ENCODE assay signal across 14 cellular contexts in genomic region chr4:56209767-56210166, GRCh38.
DNase-seq lines count a peak whose midpoint lies in the region; TF ChIP-seq lines count a peak whose summit lies in the region.
"Had no signal": no experiment of that assay in that cellular context is flagged by ENCODE, and none has a peak within 500 bp of the region (broad histone marks: within the 10 kb centered on the region; RNA-seq: fewer than 3 reads in every experiment).

No MANE protein-coding gene starts in this region.

- intact Hi-C loops in esophagus muscularis mucosa (cut with DNase I) (no loop called here), ovary (cut with DNase I) (no loop called here)

- no CpG with 5 or more reads among the region's 3 CpGs for WGBS in H9 (ENCODE audit: extremely low coverage, insufficient read length, low lambda C conversion rate)
- WGBS in esophagus muscularis mucosa = 80% methylated on average over 3 of the region's 3 CpGs
- WGBS in ovary, 3 donors = 87 to 91% (median 89%) methylated on average over 3 of the region's 3 CpGs

- no peak overlapping the region for H3K4me3 Mint-ChIP-seq in H9
- H3K4me3 Mint-ChIP-seq in nephron progenitor cell = no peak overlapping the region
- H3K4me3 Mint-ChIP-seq in chondrocyte (ENCODE audit: unreplicated experiment) = no peak overlapping the region
- H3K4me3 Mint-ChIP-seq: CD14-positive monocyte; CD4-positive, alpha-beta memory T cell had no signal

- TF ChIP-seq EP300 in esophagus muscularis mucosa (IDR thresholded peaks at IDR 0.05) (no peak), ovary (IDR thresholded peaks at IDR 0.05) (no peak)

- peaks cover 14 to 15% of the 10 kb centered on the region in 2 experiments for H3K4me1 Mint-ChIP-seq in H9
- H3K4me1 Mint-ChIP-seq in nephron progenitor cell = no peaks in the 10 kb centered on the region
- no peaks in the 10 kb centered on the region for H3K4me1 Mint-ChIP-seq in chondrocyte (ENCODE audit: low read depth)
- H3K4me1 Mint-ChIP-seq: CD14-positive monocyte; CD4-positive, alpha-beta memory T cell had no signal

- TF ChIP-seq CTCF in H9 (conservative IDR thresholded peaks at IDR 0.05) (no peak), esophagus muscularis mucosa (IDR thresholded peaks at IDR 0.05) (no peak), nephron progenitor cell (IDR thresholded peaks at IDR 0.05) (no peak), chondrocyte (IDR thresholded peaks at IDR 0.05) (no peak), ovary (IDR thresholded peaks at IDR 0.05) (no peak)

- H4K5ac ChIP-seq in H9 (ENCODE audit: insufficient read length, low read depth, low read length) = no peak overlapping the region

- H2BK15ac ChIP-seq in H9 (ENCODE audit: low read depth, low read length) = no peak overlapping the region

- H3K27ac ChIP-seq in H9 (ENCODE audit: insufficient read length, low read depth, low read length) (no peak overlapping the region), esophagus muscularis mucosa (replicated peaks in 1 of 4) (no peak overlapping the region), ovary (no peak overlapping the region)
- H3K27ac ChIP-seq: BLaER1 had no signal

- H3K36me3 Mint-ChIP-seq in H9 (ENCODE audit: insufficient read depth in 1 of 3, low read depth in 3 of 3) = peaks cover 11 to 17% (median 13%) of the 10 kb centered on the region in 3 experiments
- peaks cover 81% of the 10 kb centered on the region for H3K36me3 Mint-ChIP-seq in nephron progenitor cell (ENCODE audit: low read depth)
- no peaks in the 10 kb centered on the region for H3K36me3 Mint-ChIP-seq in chondrocyte (ENCODE audit: low read depth)
- H3K36me3 Mint-ChIP-seq: CD14-positive monocyte had no signal

- no peak overlapping the region for H3K9ac ChIP-seq in H9 (ENCODE audit: extremely low read depth, insufficient read length, low read length)
- H3K9ac ChIP-seq: BLaER1 had no signal

- H3K79me2 ChIP-seq in H9 (ENCODE audit: insufficient read depth, low read length) = no peaks in the 10 kb centered on the region

- no peak overlapping the region for H3T11ph ChIP-seq in H9 (ENCODE audit: low read length)

- H2BK20ac ChIP-seq in H9 (ENCODE audit: low read depth, low read length, poor library complexity, severe bottlenecking) = no peak overlapping the region

- peaks cover 8% of the 10 kb centered on the region for H3K9me3 ChIP-seq in H9 (ENCODE audit: control insufficient read depth, low read depth, low read length)
- no peaks in the 10 kb centered on the region for H3K9me3 ChIP-seq in esophagus muscularis mucosa
- peaks cover 0 to 3% of the 10 kb centered on the region in 2 donors for H3K9me3 ChIP-seq in ovary

- H3K4me3 ChIP-seq in esophagus muscularis mucosa = no peak overlapping the region
- no peak overlapping the region for H3K4me3 ChIP-seq in ovary
- H3K4me3 ChIP-seq: BLaER1 had no signal

- H4K8ac ChIP-seq in H9 (replicated peaks; ENCODE audit: insufficient read length, low read depth, low read length) = no peak overlapping the region

- H3K4me1 ChIP-seq in H9 (ENCODE audit: insufficient read depth, low read length) (no peaks in the 10 kb centered on the region), esophagus muscularis mucosa (no peaks in the 10 kb centered on the region), ovary (ENCODE audit: insufficient read depth) (no peaks in the 10 kb centered on the region)
- H3K4me1 ChIP-seq: BLaER1 had no signal

- no peak overlapping the region for H3K4me2 ChIP-seq in H9 (ENCODE audit: insufficient read depth, insufficient read length, low read length)
- H3K4me2 ChIP-seq: BLaER1 had no signal

- H3K4ac ChIP-seq in H9 (ENCODE audit: low read depth, low read length) = no peak overlapping the region

- H3K18ac ChIP-seq in H9 (ENCODE audit: insufficient read length, low read depth, low read length) = no peak overlapping the region

- H3K36me3 ChIP-seq in esophagus muscularis mucosa (no peaks in the 10 kb centered on the region), ovary (no peaks in the 10 kb centered on the region)

- H2AK5ac ChIP-seq in H9 (ENCODE audit: insufficient read length, low read length) = no peak overlapping the region

- H4K20me1 ChIP-seq in H9 (ENCODE audit: control insufficient read depth, insufficient read depth, insufficient read length) = no peaks in the 10 kb centered on the region
- H4K20me1 ChIP-seq: BLaER1 had no signal

- no peak overlapping the region for H2BK5ac ChIP-seq in H9 (ENCODE audit: insufficient read length, low read length)

- no peak for TF ChIP-seq POLR2A in esophagus muscularis mucosa (IDR thresholded peaks at IDR 0.05; ENCODE audit: low read depth)
- no peak for TF ChIP-seq POLR2A in ovary (IDR thresholded peaks at IDR 0.05)

- no peak overlapping the region for H2AFZ ChIP-seq in H9 (ENCODE audit: low read length)

- H2BK120ac ChIP-seq in H9 (ENCODE audit: low read depth, low read length, poor library complexity, severe bottlenecking) = no peak overlapping the region

- H2BK12ac ChIP-seq in H9 (ENCODE audit: insufficient read length, low read depth, low read length) = no peak overlapping the region

- H3K56ac ChIP-seq in H9 (ENCODE audit: insufficient read length, low read depth, low read length) = no peak overlapping the region

- H3K27ac Mint-ChIP-seq in H9 = no peak overlapping the region
- peak overlapping the region; percentile 54 for H3K27ac Mint-ChIP-seq in nephron progenitor cell
- H3K27ac Mint-ChIP-seq in chondrocyte (ENCODE audit: unreplicated experiment) = no peak overlapping the region
- H3K27ac Mint-ChIP-seq: CD14-positive monocyte; CD4-positive, alpha-beta memory T cell had no signal

- H3K14ac ChIP-seq in H9 (ENCODE audit: insufficient read depth, low read length) = no peak overlapping the region

- no peaks in the 10 kb centered on the region for H3K79me1 ChIP-seq in H9 (ENCODE audit: insufficient read depth, low read depth, low read length, poor library complexity, severe bottlenecking)

- no peak overlapping the region for H3K23ac ChIP-seq in H9 (ENCODE audit: insufficient read length, low read depth, low read length)

- peaks cover 94% of the 10 kb centered on the region for H3K27me3 Mint-ChIP-seq in H9 (ENCODE audit: low read depth)
- H3K27me3 Mint-ChIP-seq in nephron progenitor cell (ENCODE audit: low read depth, poor library complexity) = no peaks in the 10 kb centered on the region
- no peaks in the 10 kb centered on the region for H3K27me3 Mint-ChIP-seq in chondrocyte (ENCODE audit: low read depth)

- H4K91ac ChIP-seq in H9 (ENCODE audit: insufficient read length, low read depth, low read length) = no peak overlapping the region

- H3K23me2 ChIP-seq in H9 (ENCODE audit: insufficient read length, low read depth, low read length, poor library complexity, severe bottlenecking) = no peaks in the 10 kb centered on the region

- DNase-seq in ELF-1 (ENCODE audit: low read depth, low spot score) (peak; percentile 51), H9 (peak; percentile 31), esophagus muscularis mucosa (ENCODE audit: extremely low spot score) (peak; percentile 26), nephron progenitor cell (no peak), chondrocyte (ENCODE audit: low spot score) (no peak), occipital lobe (lab: John Stamatoyannopoulos, UW) (no peak), ovary (no peak)
- DNase-seq: 8988T; CD4-positive, alpha-beta memory T cell; DMS153; DMS79; GF-D8 had no signal

- H3K9me3 Mint-ChIP-seq in H9 (peaks cover 13 to 19% of the 10 kb centered on the region in 2 experiments), nephron progenitor cell (peaks cover 6% of the 10 kb centered on the region), chondrocyte (ENCODE audit: low read depth) (no peaks in the 10 kb centered on the region)

- H3K27me3 ChIP-seq in H9 (ENCODE audit: insufficient read depth, low read length) (peaks cover 19% of the 10 kb centered on the region; the same call in 1 of the 2 replicates), esophagus muscularis mucosa (no peaks in the 10 kb centered on the region), ovary (no peaks in the 10 kb centered on the region)
- H3K27me3 ChIP-seq: BLaER1 had no signal

Comparison
In these comparisons a context has a peak if more than half of its experiments do, and no peak if none do; other contexts are left out.
1. DNase-seq: peak in ELF-1 (single experiment), H9 (single experiment) and esophagus muscularis mucosa (single experiment); none in nephron progenitor cell (single experiment), chondrocyte (single experiment), occipital lobe (single experiment) and ovary (0 of 5).